Comparison of ENCODE assay signal across 1 cellular context in genomic region chr11:135074397-135074998, GRCh38.
TF ChIP-seq lines count a peak whose summit lies in the region.

No MANE protein-coding gene starts in this region.

TF ChIP-seq in GM23338, 12 proteins besides CTCF, POLR2A, EP300 and RAD21:
- TF ChIP-seq REST (IDR thresholded peaks at IDR 0.05; ENCODE audit: unreplicated experiment) (no peak), STAT1 (IDR thresholded peaks at IDR 0.05; ENCODE audit: unreplicated experiment) (no peak), POLR2AphosphoS5 (IDR thresholded peaks at IDR 0.05; ENCODE audit: low read depth) (no peak), NANOG (IDR thresholded peaks at IDR 0.05; ENCODE audit: borderline replicate concordance) (no peak), ZNF114 (CRISPR knock-in tag; IDR thresholded peaks at IDR 0.05) (no peak), CREB1 (CRISPR knock-in tag; IDR thresholded peaks at IDR 0.05; ENCODE audit: low read depth) (no peak), ZNF462 (CRISPR knock-in tag; IDR thresholded peaks at IDR 0.05) (no peak), JUNB (IDR thresholded peaks at IDR 0.05; ENCODE audit: unreplicated experiment) (no peak), EZH2 (IDR thresholded peaks at IDR 0.05; ENCODE audit: low read depth, unreplicated experiment) (no peak), EZH2phosphoT487 (IDR thresholded peaks at IDR 0.05; ENCODE audit: unreplicated experiment) (no peak), ZNF331 (CRISPR knock-in tag; IDR thresholded peaks at IDR 0.05; ENCODE audit: low read depth) (no peak)
- TF ChIP-seq, protein P1, sequence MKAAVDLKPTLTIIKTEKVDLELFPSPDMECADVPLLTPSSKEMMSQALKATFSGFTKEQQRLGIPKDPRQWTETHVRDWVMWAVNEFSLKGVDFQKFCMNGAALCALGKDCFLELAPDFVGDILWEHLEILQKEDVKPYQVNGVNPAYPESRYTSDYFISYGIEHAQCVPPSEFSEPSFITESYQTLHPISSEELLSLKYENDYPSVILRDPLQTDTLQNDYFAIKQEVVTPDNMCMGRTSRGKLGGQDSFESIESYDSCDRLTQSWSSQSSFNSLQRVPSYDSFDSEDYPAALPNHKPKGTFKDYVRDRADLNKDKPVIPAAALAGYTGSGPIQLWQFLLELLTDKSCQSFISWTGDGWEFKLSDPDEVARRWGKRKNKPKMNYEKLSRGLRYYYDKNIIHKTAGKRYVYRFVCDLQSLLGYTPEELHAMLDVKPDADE (IDR thresholded peaks at IDR 0.05): no peak
